Comparison of ENCODE assay signal across 8 cellular contexts in genomic region chr13:33931397-33931987, GRCh38.
DNase-seq lines count a peak whose midpoint lies in the region; ATAC-seq and TF ChIP-seq lines count a peak whose summit lies in the region.

No MANE protein-coding gene starts in this region.

- no peaks in the 10 kb centered on the region for H3K27me3 ChIP-seq in WERI-Rb-1 (ENCODE audit: insufficient read depth, low read depth, severe bottlenecking)
- no peaks in the 10 kb centered on the region for H3K27me3 ChIP-seq in right atrium auricular region
- H3K27me3 ChIP-seq in tibial artery = no peaks in the 10 kb centered on the region

- peak; percentile 26; the same call in 1 of the 2 replicates for TF ChIP-seq CTCF in WERI-Rb-1 (IDR thresholded peaks at IDR 0.05; ENCODE audit: low read depth, low read length)
- TF ChIP-seq CTCF in right atrium auricular region (IDR thresholded peaks at IDR 0.05) = peak; percentile 30 to 65
- peak; percentile 48 to 64 for TF ChIP-seq CTCF in tibial artery (IDR thresholded peaks at IDR 0.05)

- H3K4me3 ChIP-seq in WERI-Rb-1 (ENCODE audit: low read depth, low read length) = no peak overlapping the region
- H3K4me3 ChIP-seq in right atrium auricular region = no peak overlapping the region
- H3K4me3 ChIP-seq in tibial artery = no peak overlapping the region

- H3K9me3 ChIP-seq in WERI-Rb-1 (ENCODE audit: severe bottlenecking) (no peaks in the 10 kb centered on the region), right atrium auricular region (no peaks in the 10 kb centered on the region), tibial artery (no peaks in the 10 kb centered on the region)

- no peak overlapping the region for H3K27ac ChIP-seq in WERI-Rb-1
- H3K27ac ChIP-seq in right atrium auricular region = no peak overlapping the region
- H3K27ac ChIP-seq in tibial artery = no peak overlapping the region

- no peaks in the 10 kb centered on the region for H3K36me3 ChIP-seq in WERI-Rb-1
- H3K36me3 ChIP-seq in right atrium auricular region = no peaks in the 10 kb centered on the region
- no peaks in the 10 kb centered on the region for H3K36me3 ChIP-seq in tibial artery

- intact Hi-C loops in tibial artery (cut with DNase I; ENCODE audit: low total_unique reads) = loop anchor here (5.0 kb wide), 1 partner anchor 1226 kb away; no protein-coding TSS in a partner anchor

- ATAC-seq in GM19328 (IDR thresholded peaks at IDR 0.05; ENCODE audit: unreplicated experiment) (peak; percentile 71), GM21526 (IDR thresholded peaks at IDR 0.05; ENCODE audit: low FRiP score, unreplicated experiment) (no peak)

- H3K4me1 ChIP-seq in right atrium auricular region (no peaks in the 10 kb centered on the region), tibial artery (peaks cover 0 to 10% (median 0%) of the 10 kb centered on the region in 4 donors)

- DNase-seq in COR-L47 (lab: John Stamatoyannopoulos, UW) (peak; percentile 68), LoVo (ENCODE audit: low spot score) (peak; percentile 58), WERI-Rb-1 (peak; percentile 35), right atrium auricular region (ENCODE audit: low spot score) (no peak), tibial artery (no peak), GM19238 (ENCODE audit: insufficient read length, low spot score) (no peak)

Comparison
In these comparisons a context has a peak if more than half of its experiments do, and no peak if none do; other contexts are left out.
1. DNase-seq: peak in COR-L47 (single experiment), LoVo (single experiment) and WERI-Rb-1 (single experiment); none in right atrium auricular region (single experiment), tibial artery (0 of 2) and GM19238 (single experiment).
2. Peak in every context shown above with its lines, with median percentiles within 50 percentile points of each other: CTCF ChIP-seq.